Comparison of ENCODE assay signal across 8 cellular contexts in genomic region chr14:106883218-106883692, GRCh38.
DNase-seq lines count a peak whose midpoint lies in the region; ATAC-seq and TF ChIP-seq lines count a peak whose summit lies in the region.

No MANE protein-coding gene starts in this region.

- H3K27ac Mint-ChIP-seq in activated T-cell treated with anti-CD3 and anti-CD28 coated beads, Interleukin-2, amount 50 U/mL, for 24 hours: no peak overlapping the region

- H3K27me3 ChIP-seq in heart right ventricle (peaks cover 0 to 13% (median 0%) of the 10 kb centered on the region in 7 donors), right atrium auricular region (no peaks in the 10 kb centered on the region), left lung (peaks cover 0 to 11% of the 10 kb centered on the region in 2 donors)

- ATAC-seq in heart right ventricle (peak in 2 of 8 donors; percentile 66 to 91), left lung (peak; percentile 40), HG03342 (IDR thresholded peaks at IDR 0.05; ENCODE audit: unreplicated experiment) (no peak), GM19455 (IDR thresholded peaks at IDR 0.05; ENCODE audit: unreplicated experiment) (no peak)

- 67 to 78% methylated on average over 43 to 44 of the region's 44 CpGs for WGBS in heart right ventricle, 2 donors

- H3K9me3 ChIP-seq in heart right ventricle: peaks cover 0 to 8% (median 0%) of the 10 kb centered on the region in 11 donors
- H3K9me3 ChIP-seq in right atrium auricular region: no peaks in the 10 kb centered on the region
- H3K9me3 ChIP-seq in left lung: peaks cover 0 to 5% of the 10 kb centered on the region in 2 donors

- H3K36me3 ChIP-seq in heart right ventricle (no peaks in the 10 kb centered on the region), right atrium auricular region (no peaks in the 10 kb centered on the region), left lung (no peaks in the 10 kb centered on the region)

- H3K4me3 ChIP-seq in heart right ventricle (no peak overlapping the region), right atrium auricular region (no peak overlapping the region), left lung (no peak overlapping the region)

- H3K4me1 ChIP-seq in heart right ventricle: no peaks in the 10 kb centered on the region
- no peaks in the 10 kb centered on the region for H3K4me1 ChIP-seq in right atrium auricular region
- H3K4me1 ChIP-seq in left lung: no peaks in the 10 kb centered on the region

- H3K36me3 Mint-ChIP-seq in activated T-cell treated with anti-CD3 and anti-CD28 coated beads, Interleukin-2, amount 50 U/mL, for 24 hours (ENCODE audit: low read depth): no peaks in the 10 kb centered on the region

- TF ChIP-seq CTCF in heart right ventricle (IDR thresholded peaks at IDR 0.05) (peak in 8 of 9 donors; percentile 17 to 53 (median 40)), right atrium auricular region (IDR thresholded peaks at IDR 0.05) (peak in 1 of 2 donors; percentile 52), left lung (IDR thresholded peaks at IDR 0.05) (peak in 1 of 2 donors; percentile 30)

- DNase-seq in heart right ventricle (peak in 1 of 2 donors; percentile 19), right atrium auricular region (ENCODE audit: low spot score) (no peak), left lung (peak in 1 of 2 donors; percentile 77), NOMO-1 treated with dmso at 0.1 percent for 144 hours (lab: John Stamatoyannopoulos, UW; ENCODE audit: unreplicated experiment) (no peak), NCI-H2227 treated with DMSO at 0.1 percent for 48 hours (lab: John Stamatoyannopoulos, UW) (no peak)
- DNase-seq in activated T-cell treated with anti-CD3 and anti-CD28 coated beads, Interleukin-2, amount 50 U/mL, for 24 hours: peak; percentile 56

- no peak overlapping the region for H3K4me3 Mint-ChIP-seq in activated T-cell treated with anti-CD3 and anti-CD28 coated beads, Interleukin-2, amount 50 U/mL, for 24 hours

- peaks cover 7% of the 10 kb centered on the region for H3K27me3 Mint-ChIP-seq in activated T-cell treated with anti-CD3 and anti-CD28 coated beads, Interleukin-2, amount 50 U/mL, for 24 hours

- no peaks in the 10 kb centered on the region for H3K4me1 Mint-ChIP-seq in activated T-cell treated with anti-CD3 and anti-CD28 coated beads, Interleukin-2, amount 50 U/mL, for 24 hours (ENCODE audit: low read depth)

- H3K27ac ChIP-seq in heart right ventricle (no peak overlapping the region), right atrium auricular region (no peak overlapping the region), left lung (no peak overlapping the region)

- intact Hi-C loops in heart right ventricle (cut with DNase I) (no loop called here), left lung (cut with DNase I) (no loop called here)

- no peaks in the 10 kb centered on the region for H3K9me3 Mint-ChIP-seq in activated T-cell treated with anti-CD3 and anti-CD28 coated beads, Interleukin-2, amount 50 U/mL, for 24 hours
